Comparison of ENCODE assay signal across 8 cellular contexts in genomic region chr4:113435893-113436292, GRCh38.
DNase-seq lines count a peak whose midpoint lies in the region; ATAC-seq and TF ChIP-seq lines count a peak whose summit lies in the region.

No MANE protein-coding gene starts in this region.

- H3K9me3 ChIP-seq in ascending aorta, result no peaks in the 10 kb centered on the region

- H3K4me3 ChIP-seq in ascending aorta, result peak overlapping the region in 1 of 2 donors; percentile 1

- intact Hi-C loops in activated naive CD4-positive, alpha-beta T cell treated with anti-CD3 and anti-CD28 coated beads for 36 hours (cut with micrococcal nuclease), result no loop called here
- intact Hi-C loops in ascending aorta (cut with DNase I), result loop anchor here (5.0 kb wide), 1 partner anchor 36 kb away; no protein-coding TSS in a partner anchor

- no peaks in the 10 kb centered on the region for H3K27me3 Mint-ChIP-seq in activated naive CD4-positive, alpha-beta T cell treated with anti-CD3 and anti-CD28 coated beads for 36 hours (ENCODE audit: low read depth)
- H3K27me3 Mint-ChIP-seq in activated naive CD4-positive, alpha-beta T cell treated with anti-CD3 and anti-CD28 coated beads, Interleukin-2, amount 10 ng/mL, durations not matched to agents 7 days and 5 days, result peaks cover 4% of the 10 kb centered on the region

- TF ChIP-seq CTCF in ascending aorta (IDR thresholded peaks at IDR 0.05), result no peak

- H3K4me1 Mint-ChIP-seq in activated naive CD4-positive, alpha-beta T cell treated with anti-CD3 and anti-CD28 coated beads for 36 hours (ENCODE audit: low read depth), result peaks cover 14% of the 10 kb centered on the region
- peaks cover 12% of the 10 kb centered on the region for H3K4me1 Mint-ChIP-seq in activated naive CD4-positive, alpha-beta T cell treated with anti-CD3 and anti-CD28 coated beads, Interleukin-2, amount 10 ng/mL, durations not matched to agents 7 days and 5 days

- H3K36me3 ChIP-seq in ascending aorta, result no peaks in the 10 kb centered on the region

- H3K9me3 Mint-ChIP-seq in activated naive CD4-positive, alpha-beta T cell treated with anti-CD3 and anti-CD28 coated beads for 36 hours, result no peaks in the 10 kb centered on the region
- H3K9me3 Mint-ChIP-seq in activated naive CD4-positive, alpha-beta T cell treated with anti-CD3 and anti-CD28 coated beads, Interleukin-2, amount 10 ng/mL, durations not matched to agents 7 days and 5 days, result peaks cover 3% of the 10 kb centered on the region

- H3K4me1 ChIP-seq in ascending aorta, result peaks cover 8 to 22% of the 10 kb centered on the region in 2 donors

- H3K4me3 Mint-ChIP-seq in activated naive CD4-positive, alpha-beta T cell treated with anti-CD3 and anti-CD28 coated beads for 36 hours, result no peak overlapping the region
- no peak overlapping the region for H3K4me3 Mint-ChIP-seq in activated naive CD4-positive, alpha-beta T cell treated with anti-CD3 and anti-CD28 coated beads, Interleukin-2, amount 10 ng/mL, durations not matched to agents 7 days and 5 days

- no peak for ATAC-seq in GM21447 (IDR thresholded peaks at IDR 0.05; ENCODE audit: unreplicated experiment)

- H3K27ac Mint-ChIP-seq in activated naive CD4-positive, alpha-beta T cell treated with anti-CD3 and anti-CD28 coated beads for 36 hours, result no peak overlapping the region
- H3K27ac Mint-ChIP-seq in activated naive CD4-positive, alpha-beta T cell treated with anti-CD3 and anti-CD28 coated beads, Interleukin-2, amount 10 ng/mL, durations not matched to agents 7 days and 5 days, result no peak overlapping the region

- no peaks in the 10 kb centered on the region for H3K36me3 Mint-ChIP-seq in activated naive CD4-positive, alpha-beta T cell treated with anti-CD3 and anti-CD28 coated beads for 36 hours (ENCODE audit: low read depth)
- H3K36me3 Mint-ChIP-seq in activated naive CD4-positive, alpha-beta T cell treated with anti-CD3 and anti-CD28 coated beads, Interleukin-2, amount 10 ng/mL, durations not matched to agents 7 days and 5 days, result no peaks in the 10 kb centered on the region

- CTCF ChIA-PET in activated naive CD4-positive, alpha-beta T cell treated with anti-CD3 and anti-CD28 coated beads for 36 hours (lab: Charles Lee), result interaction anchor here (0.7 kb wide), 1 partner anchor 1133 kb away, joined by 3 read pairs; no protein-coding TSS in a partner anchor
- CTCF ChIA-PET in activated naive CD4-positive, alpha-beta T cell treated with anti-CD3 and anti-CD28 coated beads, Interleukin-2, amount 10 ng/mL, durations not matched to agents 7 days and 5 days (lab: Charles Lee), result no interaction called here

- no peaks in the 10 kb centered on the region for H3K27me3 ChIP-seq in ascending aorta

- peak; percentile 36 for DNase-seq in activated naive CD4-positive, alpha-beta T cell treated with anti-CD3 and anti-CD28 coated beads for 36 hours
- DNase-seq in activated naive CD4-positive, alpha-beta T cell treated with anti-CD3 and anti-CD28 coated beads, Interleukin-2, amount 10 ng/mL, durations not matched to agents 7 days and 5 days, result no peak
- DNase-seq in ascending aorta (ENCODE audit: low spot score in 2 of 2), result peak in 1 of 2 donors; percentile 80
- peak; percentile 79 for DNase-seq in islet precursor cell
- DNase-seq in ureter (ENCODE audit: low spot score), result peak; percentile 58
- no peak for DNase-seq in NCI-H1105 (lab: John Stamatoyannopoulos, UW)
- no peak for DNase-seq in MV-4-11 (lab: John Stamatoyannopoulos, UW)

- H3K27ac ChIP-seq in ascending aorta, result peak overlapping the region; percentile 51 to 64

Comparison
In these comparisons a context has a peak if more than half of its experiments do, and no peak if none do; other contexts are left out.
1. DNase-seq: peak in activated naive CD4-positive, alpha-beta T cell treated with anti-CD3 and anti-CD28 coated beads for 36 hours (single experiment), islet precursor cell (single experiment) and ureter (single experiment); none in activated naive CD4-positive, alpha-beta T cell treated with anti-CD3 and anti-CD28 coated beads, Interleukin-2, amount 10 ng/mL, durations not matched to agents 7 days and 5 days (single experiment), NCI-H1105 (single experiment) and MV-4-11 (single experiment).